Comparison of ENCODE assay signal across 8 cellular contexts in genomic region chr6:148440877-148441453, GRCh38.
DNase-seq lines count a peak whose midpoint lies in the region; ATAC-seq and TF ChIP-seq lines count a peak whose summit lies in the region.

No MANE protein-coding gene starts in this region.

- no peak for ATAC-seq in GM18870 (IDR thresholded peaks at IDR 0.05; ENCODE audit: unreplicated experiment)

- H3K9ac ChIP-seq in GM23248 = peak overlapping the region; percentile 73

- peak overlapping the region; percentile 92 for H3K27ac ChIP-seq in GM23248
- H3K27ac ChIP-seq in SJCRH30 = peak overlapping the region; percentile 75
- H3K27ac ChIP-seq in sigmoid colon = peak overlapping the region; percentile 36 to 73 (median 54)

- H3K27me3 ChIP-seq in GM23248 (replicated peaks; ENCODE audit: insufficient read depth) (no peaks in the 10 kb centered on the region), SJCRH30 (no peaks in the 10 kb centered on the region), sigmoid colon (no peaks in the 10 kb centered on the region)

- peaks cover 12% of the 10 kb centered on the region for H3K27me3 Mint-ChIP-seq in activated CD4-positive, alpha-beta memory T cell treated with anti-CD3 and anti-CD28 coated beads for 36 hours

- H3K79me2 ChIP-seq in GM23248 (ENCODE audit: insufficient read depth) = peaks cover 75% of the 10 kb centered on the region

- H3K36me3 Mint-ChIP-seq in activated CD4-positive, alpha-beta memory T cell treated with anti-CD3 and anti-CD28 coated beads for 36 hours = no peaks in the 10 kb centered on the region

- H3K4me1 Mint-ChIP-seq in activated CD4-positive, alpha-beta memory T cell treated with anti-CD3 and anti-CD28 coated beads for 36 hours (ENCODE audit: low read depth) = peaks cover 9% of the 10 kb centered on the region

- peak overlapping the region; percentile 76 for H3K4me2 ChIP-seq in GM23248 (ENCODE audit: unreplicated experiment)

- H3K9me3 ChIP-seq in GM23248 (ENCODE audit: low read depth) (no peaks in the 10 kb centered on the region), SJCRH30 (replicated peaks) (no peaks in the 10 kb centered on the region), sigmoid colon (no peaks in the 10 kb centered on the region)

- peaks cover 47% of the 10 kb centered on the region for H3K4me1 ChIP-seq in GM23248 (ENCODE audit: insufficient read depth)
- H3K4me1 ChIP-seq in SJCRH30 = peaks cover 26% of the 10 kb centered on the region
- peaks cover 0 to 15% (median 14%) of the 10 kb centered on the region in 4 donors for H3K4me1 ChIP-seq in sigmoid colon

- WGBS in GM23248 (ENCODE audit: low coverage in 1 of 2, low lambda C conversion rate in 2 of 2, missing lambda C conversion rate in 2 of 2), 2 experiments = 6 to 7% methylated on average over 9 of the region's 9 CpGs
- WGBS in sigmoid colon, 2 donors = 57 to 73% methylated on average over 9 of the region's 9 CpGs

- TF ChIP-seq POLR2A in sigmoid colon (IDR thresholded peaks at IDR 0.05) = no peak

- intact Hi-C loops in sigmoid colon (cut with DNase I) = no loop called here
- intact Hi-C loops in activated CD4-positive, alpha-beta memory T cell treated with anti-CD3 and anti-CD28 coated beads for 36 hours (cut with micrococcal nuclease) = loop anchor here (1.0 to 5.0 kb wide), 6 partner anchors 10 to 1119 kb away; no protein-coding TSS in a partner anchor

- peaks cover 65% of the 10 kb centered on the region for H3F3A ChIP-seq in GM23248 (ENCODE audit: insufficient read depth)

- CTCF ChIA-PET in HEK293T (lab: Yijun Ruan, JAX) = no interaction called here
- CTCF ChIA-PET in activated CD4-positive, alpha-beta memory T cell treated with anti-CD3 and anti-CD28 coated beads for 36 hours (lab: Charles Lee) = interaction anchor here (0.8 to 1.1 kb wide), 2 partner anchors 23 to 264 kb away, joined by 3 read pairs; no protein-coding TSS in a partner anchor

- H3K36me3 ChIP-seq in GM23248 (ENCODE audit: low read depth) = peaks cover 2% of the 10 kb centered on the region; the same call in 1 of the 2 replicates
- H3K36me3 ChIP-seq in SJCRH30 = no peaks in the 10 kb centered on the region
- H3K36me3 ChIP-seq in sigmoid colon = no peaks in the 10 kb centered on the region

- no peak for TF ChIP-seq CTCF in sigmoid colon (IDR thresholded peaks at IDR 0.05)

- H3K4me3 ChIP-seq in GM23248 (peak overlapping the region; percentile 66), SJCRH30 (peak overlapping the region; percentile 47), sigmoid colon (no peak overlapping the region)

- POLR2A ChIA-PET in HEK293T (lab: Yijun Ruan, JAX) = interaction anchor here (1.2 kb wide), 1 partner anchor 11 kb away, joined by 3 read pairs; no protein-coding TSS in a partner anchor
- POLR2A ChIA-PET in activated CD4-positive, alpha-beta memory T cell treated with anti-CD3 and anti-CD28 coated beads for 36 hours (lab: Charles Lee) = interaction anchor here (1.3 kb wide), 1 partner anchor 17 kb away, joined by 8 read pairs; no protein-coding TSS in a partner anchor

- H3K9me2 ChIP-seq in GM23248 (ENCODE audit: insufficient read depth) = no peaks in the 10 kb centered on the region

- H3K9me3 Mint-ChIP-seq in activated CD4-positive, alpha-beta memory T cell treated with anti-CD3 and anti-CD28 coated beads for 36 hours = no peaks in the 10 kb centered on the region

- no peak overlapping the region for H2AFZ ChIP-seq in GM23248

- H3K4me3 Mint-ChIP-seq in activated CD4-positive, alpha-beta memory T cell treated with anti-CD3 and anti-CD28 coated beads for 36 hours = no peak overlapping the region

- H4K20me1 ChIP-seq in GM23248 (ENCODE audit: insufficient read depth) = no peaks in the 10 kb centered on the region

- no peak for TF ChIP-seq EP300 in sigmoid colon (IDR thresholded peaks at IDR 0.05)

- in situ Hi-C loops in GM23248 (cut with MboI) = no loop called here

- DNase-seq in GM23248 = peak; percentile 94
- DNase-seq in SJCRH30 = peak; percentile 85 to 87
- peak; percentile 96 for DNase-seq in fibroblast of the conjunctiva (ENCODE audit: low read depth)
- peak; percentile 75 for DNase-seq in sigmoid colon
- no peak for DNase-seq in activated naive CD4-positive, alpha-beta T cell treated with anti-CD3 and anti-CD28 coated beads, Interleukin-2, amount 50 U/mL, for 16 hours
- no peak for DNase-seq in HEK293T (ENCODE audit: extremely low spot score)
- DNase-seq in activated CD4-positive, alpha-beta memory T cell treated with anti-CD3 and anti-CD28 coated beads for 36 hours = no peak

- H3K27ac Mint-ChIP-seq in activated CD4-positive, alpha-beta memory T cell treated with anti-CD3 and anti-CD28 coated beads for 36 hours = no peak overlapping the region

TF ChIP-seq in HEK293T, 16 proteins besides CTCF, POLR2A, EP300 and RAD21:
- TF ChIP-seq L3MBTL2 (conservative IDR thresholded peaks at IDR 0.05) = no peak
- TF ChIP-seq FOXM1 (IDR thresholded peaks at IDR 0.05; ENCODE audit: borderline replicate concordance) = no peak
- no peak for TF ChIP-seq BHLHE40 (IDR thresholded peaks at IDR 0.05; ENCODE audit: borderline replicate concordance)
- TF ChIP-seq LEF1 (IDR thresholded peaks at IDR 0.05; ENCODE audit: borderline replicate concordance) = no peak
- no peak for TF ChIP-seq SUZ12 (IDR thresholded peaks at IDR 0.05)
- no peak for TF ChIP-seq ELF4 (IDR thresholded peaks at IDR 0.05)
- TF ChIP-seq NFRKB (IDR thresholded peaks at IDR 0.05) = no peak
- TF ChIP-seq FOXA1 (IDR thresholded peaks at IDR 0.05) = no peak
- TF ChIP-seq HDGF (IDR thresholded peaks at IDR 0.05; ENCODE audit: borderline replicate concordance) = no peak
- TF ChIP-seq TARDBP (IDR thresholded peaks at IDR 0.05) = no peak
- TF ChIP-seq PKNOX1 (IDR thresholded peaks at IDR 0.05) = no peak
- TF ChIP-seq SP1 (IDR thresholded peaks at IDR 0.05) = no peak

Comparison
In these comparisons a context has a peak if more than half of its experiments do, and no peak if none do; other contexts are left out.
1. DNase-seq: peak in GM23248 (single experiment), SJCRH30 (2 of 2), fibroblast of the conjunctiva (single experiment) and sigmoid colon (single experiment); none in activated naive CD4-positive, alpha-beta T cell treated with anti-CD3 and anti-CD28 coated beads, Interleukin-2, amount 50 U/mL, for 16 hours (single experiment), HEK293T (single experiment) and activated CD4-positive, alpha-beta memory T cell treated with anti-CD3 and anti-CD28 coated beads for 36 hours (single experiment).
2. H3K4me3 ChIP-seq: peak in GM23248 (single experiment) and SJCRH30 (single experiment); none in sigmoid colon (0 of 4).
3. Peak in every context shown above with its lines, with median percentiles within 50 percentile points of each other: H3K27ac ChIP-seq.